14 cellular contexts compared by ENCODE assay signal in the genomic region with DNA sequence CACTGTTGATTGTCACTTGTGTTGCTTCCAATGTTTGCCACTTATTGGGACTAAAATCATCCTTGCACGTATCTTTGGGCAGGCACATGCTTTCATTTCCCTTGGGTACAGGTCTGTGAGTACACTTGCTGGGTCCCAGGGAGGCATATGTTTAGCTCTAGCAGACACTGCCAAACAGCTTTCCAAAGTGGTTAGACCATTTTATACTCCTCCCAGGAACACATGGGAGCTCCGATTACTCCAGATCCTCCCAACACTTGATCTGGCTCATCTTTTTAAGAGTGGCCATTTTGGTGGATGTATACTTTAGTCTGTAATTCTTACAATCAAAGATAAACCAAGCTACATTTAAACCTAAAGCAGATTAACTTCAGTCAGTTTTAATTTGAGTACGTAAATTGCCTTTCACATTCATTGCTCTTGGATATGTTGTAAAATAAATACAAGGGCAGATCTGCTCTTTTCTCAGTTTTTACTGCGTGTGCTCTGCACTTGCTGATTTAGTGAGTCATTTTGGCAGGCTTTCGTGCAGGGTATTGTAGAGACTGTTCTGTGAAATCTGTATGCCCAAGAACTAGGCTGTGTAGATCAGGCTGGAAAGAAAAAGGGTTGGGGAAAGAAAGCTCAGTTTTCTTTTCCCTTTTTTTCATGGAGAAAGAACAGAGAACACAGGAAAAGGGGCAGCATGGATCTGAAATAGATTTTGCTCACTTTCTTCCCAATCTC. TPM values are rescaled to one million over a fixed set of nuclear protein-coding genes. Genes with fewer than 3 reads are reported as not detected.
DNase-seq lines count a peak whose midpoint lies in the region; ATAC-seq and TF ChIP-seq lines count a peak whose summit lies in the region.
"Had no signal": no experiment of that assay in that cellular context is flagged by ENCODE, and none has a peak within 500 bp of the region (broad histone marks: within the 10 kb centered on the region; RNA-seq: fewer than 3 reads in every experiment).

No MANE protein-coding gene starts in this region.

- H4K20me1 ChIP-seq in PC-3 (ENCODE audit: low read length), result no peaks in the 10 kb centered on the region

- POLR2A ChIA-PET in PC-3 (lab: Charles Lee; ENCODE audit: unreplicated experiment), result no interaction called here

- peak overlapping the region; percentile 73 for H3K27ac ChIP-seq in C4-2B
- peak overlapping the region; percentile 78 for H3K27ac ChIP-seq in PC-3 (ENCODE audit: low read length)
- H3K27ac ChIP-seq: parathyroid adenoma had no signal

- CTCF ChIA-PET in PC-3 (lab: Charles Lee), result interaction anchor here (1.1 kb wide), 1 partner anchor 314 kb away, joined by 3 read pairs; no protein-coding TSS in a partner anchor

- H3K9me3 ChIP-seq in PC-3 (ENCODE audit: low read length), result no peaks in the 10 kb centered on the region
- H3K9me3 ChIP-seq: Caco-2 had no signal

- DNase-seq in PC-3 (peak; percentile 71), fibroblast of mammary gland (ENCODE audit: low read depth) (peak; percentile 76), renal cortical epithelial cell (ENCODE audit: low read depth) (peak; percentile 69)
- DNase-seq in activated CD4-positive, CD25-positive, alpha-beta regulatory T cell (lab: John Stamatoyannopoulos, UW), result no peak
- DNase-seq: Caco-2, KG1, NCI-H446 treated with DMSO at 0.1 percent for 48 hours, SIG-M5 had no signal

- ATAC-seq in PC-3 (peak; percentile 83), GM21576 (IDR thresholded peaks at IDR 0.05; ENCODE audit: unreplicated experiment) (no peak), GM21381 (IDR thresholded peaks at IDR 0.05; ENCODE audit: unreplicated experiment) (no peak), GM18870 (IDR thresholded peaks at IDR 0.05; ENCODE audit: unreplicated experiment) (no peak)
- ATAC-seq: activated CD4-positive, CD25-positive, alpha-beta regulatory T cell treated with anti-CD3 and anti-CD28 coated beads, Interleukin-2, amount 50 U/mL, for 24 hours had no signal

- H3K4me3 ChIP-seq in PC-3 (ENCODE audit: low read length) (peak overlapping the region; percentile 14; the same call in 1 of the 2 replicates), fibroblast of mammary gland (ENCODE audit: control insufficient read depth, low read depth, low read length) (no peak overlapping the region)

- no peaks in the 10 kb centered on the region for H3K79me2 ChIP-seq in PC-3 (ENCODE audit: low read length)
- H3K79me2 ChIP-seq: parathyroid adenoma had no signal

- peak overlapping the region; percentile 71 for H2AFZ ChIP-seq in PC-3 (ENCODE audit: low read length)
- H2AFZ ChIP-seq: parathyroid adenoma had no signal

- intact Hi-C loops in PC-3 (cut with micrococcal nuclease), result loop anchor here (1.0 to 5.0 kb wide), 2 partner anchors 61 to 156 kb away; no protein-coding TSS in a partner anchor

- H3K4me2 ChIP-seq in PC-3 (ENCODE audit: low read length), result peak overlapping the region; percentile 70

- H3K36me3 ChIP-seq in PC-3 (ENCODE audit: low read depth, low read length), result no peaks in the 10 kb centered on the region

- no TSS peak for BruUV-seq in PC-3 (replicated peaks; lab: Mats Ljungman, UMichigan)

- no peaks in the 10 kb centered on the region for H3F3A ChIP-seq in PC-3 (ENCODE audit: low read length, unreplicated experiment)

- H3K27me3 ChIP-seq in PC-3 (ENCODE audit: low read length), result no peaks in the 10 kb centered on the region

- H3K9ac ChIP-seq in PC-3 (ENCODE audit: low read length), result peak overlapping the region; percentile 32; the same call in 1 of the 2 replicates
- H3K9ac ChIP-seq: parathyroid adenoma had no signal

- H3K9me2 ChIP-seq in PC-3 (replicated peaks; ENCODE audit: low read length), result no peaks in the 10 kb centered on the region

- H3K4me1 ChIP-seq in PC-3 (ENCODE audit: insufficient read depth, low read length), result peaks cover 31% of the 10 kb centered on the region
- H3K4me1 ChIP-seq: parathyroid adenoma had no signal

- TF ChIP-seq CTCF in C4-2B (conservative IDR thresholded peaks at IDR 0.05) (no peak), PC-3 (conservative IDR thresholded peaks at IDR 0.05; ENCODE audit: low read depth, low read length) (no peak), fibroblast of mammary gland (conservative IDR thresholded peaks at IDR 0.05; ENCODE audit: control insufficient read depth, insufficient read depth, low read depth, low read length) (no peak)

RNA-seq across cellular contexts. Expression of gene SLC22A1, which starts 19.5 kb away (rescaled TPM):
- total RNA-seq in PC-3 (2014; rRNA removed) (0.29 and 10.2 TPM in 2 replicates), renal cortical epithelial cell (0.50 TPM in 1 of 2 replicates, not detected in the other)

Comparison
In these comparisons a context has a peak if more than half of its experiments do, and no peak if none do; other contexts are left out.
1. DNase-seq: peak in PC-3 (single experiment), fibroblast of mammary gland (single experiment) and renal cortical epithelial cell (single experiment); none in activated CD4-positive, CD25-positive, alpha-beta regulatory T cell (0 of 4).